Comparison of ENCODE assay signal across 8 cellular contexts in genomic region chr5:115544371-115545064, GRCh38. TPM values are rescaled to one million over a fixed set of nuclear protein-coding genes. Genes with fewer than 3 reads are reported as not detected.
DNase-seq lines count a peak whose midpoint lies in the region; TF ChIP-seq lines count a peak whose summit lies in the region.

TSS of gene FEM1C (minus strand) at chr5:115544775. CDS start at chr5:115543493, 1,282 bp downstream.

- peak; percentile 99 for DNase-seq in GM03348 (ENCODE audit: low spot score)
- DNase-seq in HFF-Myc (ENCODE audit: extremely low read depth, low read depth), result peak; percentile 82
- DNase-seq in NAMALWA (ENCODE audit: low spot score), result peak; percentile 95
- peak; percentile 94 for DNase-seq in SK-N-DZ (ENCODE audit: low spot score)
- peak; percentile 97 for DNase-seq in activated naive CD4-positive, alpha-beta T cell treated with anti-CD3 and anti-CD28 coated beads, Interleukin-2, amount 10 ng/mL, durations not matched to agents 7 days and 5 days
- DNase-seq in germinal center (ENCODE audit: low spot score), result peak; percentile 96
- peak; percentile 67 to 100 (median 96) for DNase-seq in nucleus accumbens (lab: John Stamatoyannopoulos, UW)
- peak; percentile 98 to 99 for DNase-seq in suprapubic skin (ENCODE audit: low spot score in 2 of 2)

- TF ChIP-seq CTCF in HFF-Myc (IDR thresholded peaks at IDR 0.05; ENCODE audit: low read depth, low read length, missing control alignments), result no peak
- no peak for TF ChIP-seq CTCF in suprapubic skin (IDR thresholded peaks at IDR 0.05)

- CTCF ChIA-PET in activated naive CD4-positive, alpha-beta T cell treated with anti-CD3 and anti-CD28 coated beads, Interleukin-2, amount 10 ng/mL, durations not matched to agents 7 days and 5 days (lab: Charles Lee), result interaction anchor here (2.0 kb wide), 1 partner anchor 30 kb away, joined by 8 read pairs; no protein-coding TSS in a partner anchor

- H3K4me3 ChIP-seq in HFF-Myc (replicated peaks; ENCODE audit: low read depth, low read length) (peak within 1 kb of the TSS; percentile 84), suprapubic skin (peak within 1 kb of the TSS; percentile 79)

- 2% methylated on average over 39 of the region's 79 CpGs for WGBS in suprapubic skin

- peaks cover under 1% of the 10 kb centered on the region for H3K36me3 ChIP-seq in suprapubic skin

- peak; percentile 87 to 98 for TF ChIP-seq POLR2A in suprapubic skin (IDR thresholded peaks at IDR 0.05)

- no peaks in the 10 kb centered on the region for H3K27me3 ChIP-seq in suprapubic skin

- peaks cover 49% of the 10 kb centered on the region for H3K36me3 Mint-ChIP-seq in activated naive CD4-positive, alpha-beta T cell treated with anti-CD3 and anti-CD28 coated beads, Interleukin-2, amount 10 ng/mL, durations not matched to agents 7 days and 5 days

- peaks cover 39% of the 10 kb centered on the region for H3K4me1 ChIP-seq in suprapubic skin

- H3K27ac ChIP-seq in suprapubic skin, result peak within 1 kb of the TSS; percentile 98

- H3K9me3 Mint-ChIP-seq in activated naive CD4-positive, alpha-beta T cell treated with anti-CD3 and anti-CD28 coated beads, Interleukin-2, amount 10 ng/mL, durations not matched to agents 7 days and 5 days, result peaks cover 9% of the 10 kb centered on the region

- peak within 1 kb of the TSS; percentile 91 for H3K4me3 Mint-ChIP-seq in activated naive CD4-positive, alpha-beta T cell treated with anti-CD3 and anti-CD28 coated beads, Interleukin-2, amount 10 ng/mL, durations not matched to agents 7 days and 5 days

- H3K27ac Mint-ChIP-seq in activated naive CD4-positive, alpha-beta T cell treated with anti-CD3 and anti-CD28 coated beads, Interleukin-2, amount 10 ng/mL, durations not matched to agents 7 days and 5 days, result peak within 1 kb of the TSS; percentile 99

- no peak for TF ChIP-seq EP300 in suprapubic skin (IDR thresholded peaks at IDR 0.05)

- no peaks in the 10 kb centered on the region for H3K27me3 Mint-ChIP-seq in activated naive CD4-positive, alpha-beta T cell treated with anti-CD3 and anti-CD28 coated beads, Interleukin-2, amount 10 ng/mL, durations not matched to agents 7 days and 5 days

- H3K4me1 Mint-ChIP-seq in activated naive CD4-positive, alpha-beta T cell treated with anti-CD3 and anti-CD28 coated beads, Interleukin-2, amount 10 ng/mL, durations not matched to agents 7 days and 5 days, result peaks cover 46% of the 10 kb centered on the region

- no peaks in the 10 kb centered on the region for H3K9me3 ChIP-seq in suprapubic skin

RNA-seq across cellular contexts. Expression of gene FEM1C, which starts in this region (rescaled TPM):
- 5.3 and 5.6 TPM in 2 replicates for polyA plus RNA-seq in SK-N-DZ (2014; cell fraction: cytosol; rRNA removed)
- 4.0 and 4.6 TPM in 2 replicates for polyA plus RNA-seq in SK-N-DZ (2014; cell fraction: nucleus; rRNA removed)
- 10 to 100 TPM; 15.4 to 17.8 (median 16.5) TPM for total RNA-seq in suprapubic skin

Comparison
In these comparisons a context has a peak if more than half of its experiments do, and no peak if none do; other contexts are left out.
1. Peak in every context shown above with its lines: DNase-seq, H3K4me3 ChIP-seq and H3K27ac ChIP-seq.